17 cellular contexts compared by ENCODE assay signal in genomic region chr17:13429201-13429600, GRCh38.
DNase-seq lines count a peak whose midpoint lies in the region; ATAC-seq and TF ChIP-seq lines count a peak whose summit lies in the region.
"Had no signal": no experiment of that assay in that cellular context is flagged by ENCODE, and none has a peak within 500 bp of the region (broad histone marks: within the 10 kb centered on the region; RNA-seq: fewer than 3 reads in every experiment).

No MANE protein-coding gene starts in this region.

- H2BK5ac ChIP-seq in mesendoderm (ENCODE audit: low read length), result no peak overlapping the region

- H3K4me1 ChIP-seq in ACC112 (ENCODE audit: control insufficient read depth, insufficient read depth, low read length, unreplicated experiment), result peaks cover 18% of the 10 kb centered on the region
- no peaks in the 10 kb centered on the region for H3K4me1 ChIP-seq in mesendoderm (ENCODE audit: control insufficient read depth, low read depth, low read length)
- H3K4me1 ChIP-seq: BLaER1, gastrocnemius medialis had no signal

- H3K79me1 ChIP-seq in mesendoderm (ENCODE audit: low read length), result no peaks in the 10 kb centered on the region

- H3K4me3 ChIP-seq in ACC112 (ENCODE audit: low read depth, low read length) (no peak overlapping the region), HFF-Myc (replicated peaks; ENCODE audit: low read depth, low read length) (no peak overlapping the region), astrocyte of the cerebellum (ENCODE audit: low read depth, low read length) (no peak overlapping the region), mesendoderm (ENCODE audit: low read length) (no peak overlapping the region)
- H3K4me3 ChIP-seq: BLaER1, gastrocnemius medialis, ovary had no signal

- H3K23ac ChIP-seq in mesendoderm (ENCODE audit: low read length), result no peak overlapping the region

- H3K27me3 ChIP-seq in ACC112 (ENCODE audit: insufficient read depth, low read length), result no peaks in the 10 kb centered on the region
- no peaks in the 10 kb centered on the region for H3K27me3 ChIP-seq in mesendoderm (ENCODE audit: insufficient read depth, low read length, poor library complexity)
- H3K27me3 ChIP-seq: BLaER1, gastrocnemius medialis, ovary had no signal

- ATAC-seq in GM19035 (IDR thresholded peaks at IDR 0.05; ENCODE audit: unreplicated experiment), result no peak
- ATAC-seq: activated CD4-positive, CD25-positive, alpha-beta regulatory T cell treated with anti-CD3 and anti-CD28 coated beads, Interleukin-2, amount 50 U/mL, for 24 hours; activated T-helper 17 cell treated with anti-CD3 and anti-CD28 coated beads, Interleukin-2, amount 50 U/mL, for 72 hours; gastrocnemius medialis; left lobe of liver had no signal

- H2AFZ ChIP-seq in ACC112 (ENCODE audit: low read length, unreplicated experiment), result peak overlapping the region; percentile 68

- no peak overlapping the region for H3K18ac ChIP-seq in mesendoderm (ENCODE audit: low read length)

- WGBS in mesendoderm (ENCODE audit: extremely low coverage, insufficient coverage, low lambda C conversion rate), result no CpG with 5 or more reads among the region's 5 CpGs

- in situ Hi-C loops in astrocyte of the cerebellum (cut with HindIII; ENCODE audit: low sequenced_read_pairs) (no loop called here), KBM-7 (cut with MboI; ENCODE audit: low pct_unique_long_range_greater_than_20kb, low sequenced_read_pairs) (no loop called here)

- H4K5ac ChIP-seq in mesendoderm (ENCODE audit: low read length), result no peak overlapping the region

- TF ChIP-seq CTCF in HFF-Myc (IDR thresholded peaks at IDR 0.05; ENCODE audit: low read depth, low read length, missing control alignments), result no peak
- no peak for TF ChIP-seq CTCF in astrocyte of the cerebellum (IDR thresholded peaks at IDR 0.05; ENCODE audit: low read depth, low read length, missing control alignments)

- DNase-seq in HFF-Myc (ENCODE audit: extremely low read depth, low read depth), result peak; percentile 55
- DNase-seq in astrocyte of the cerebellum (ENCODE audit: low read depth), result peak; percentile 31
- DNase-seq in mesendoderm, result peak; percentile 12
- DNase-seq in T-helper 1 cell, result no peak
- no peak for DNase-seq in D341Med (ENCODE audit: low spot score)
- DNase-seq in KBM-7, result no peak
- DNase-seq: cerebellar nuclear complex; gastrocnemius medialis; ovary; SIG-M5; stimulated activated CD4-positive, alpha-beta T cell treated with anti-CD3 and anti-CD28 coated beads, Interleukin-4, amount 100 ng/mL, for 24 hours had no signal

- H4K8ac ChIP-seq in mesendoderm (ENCODE audit: low read depth, low read length), result no peak overlapping the region

- H3K9ac ChIP-seq in mesendoderm (ENCODE audit: low read length), result no peak overlapping the region
- H3K9ac ChIP-seq: BLaER1 had no signal

- H2BK15ac ChIP-seq in mesendoderm (replicated peaks; ENCODE audit: low read depth), result no peak overlapping the region

- no peak overlapping the region for H2AK5ac ChIP-seq in mesendoderm (ENCODE audit: low read length)

- peak overlapping the region; percentile 62 for H3K27ac ChIP-seq in ACC112 (ENCODE audit: low read depth, low read length)
- H3K27ac ChIP-seq in mesendoderm (ENCODE audit: low read depth, low read length), result no peak overlapping the region
- H3K27ac ChIP-seq: BLaER1, gastrocnemius medialis, ovary had no signal

- H3K56ac ChIP-seq in mesendoderm (ENCODE audit: low read length), result no peak overlapping the region

- H3K36me3 ChIP-seq in ACC112 (ENCODE audit: insufficient read depth, low read length) (no peaks in the 10 kb centered on the region; the same call in 1 of the 2 replicates), mesendoderm (ENCODE audit: control insufficient read depth, insufficient read depth, low read length) (no peaks in the 10 kb centered on the region)
- H3K36me3 ChIP-seq: BLaER1, gastrocnemius medialis, ovary had no signal

- H2BK120ac ChIP-seq in mesendoderm (ENCODE audit: low read depth, low read length), result no peak overlapping the region

- H3K4me2 ChIP-seq in mesendoderm (ENCODE audit: low read length), result no peak overlapping the region
- H3K4me2 ChIP-seq: BLaER1 had no signal

- H3K79me2 ChIP-seq in ACC112 (ENCODE audit: control insufficient read depth, insufficient read depth, low read length, unreplicated experiment), result no peaks in the 10 kb centered on the region
- no peaks in the 10 kb centered on the region for H3K79me2 ChIP-seq in mesendoderm (ENCODE audit: control insufficient read depth, insufficient read depth, low read length)

- no peak overlapping the region for H3K4ac ChIP-seq in mesendoderm (ENCODE audit: low read depth, low read length)

Comparison
In these comparisons a context has a peak if more than half of its experiments do, and no peak if none do; other contexts are left out.
1. DNase-seq: peak in HFF-Myc (single experiment), astrocyte of the cerebellum (single experiment) and mesendoderm (single experiment); none in T-helper 1 cell (0 of 5), D341Med (single experiment) and KBM-7 (single experiment).